In genomic region chr9:121604242-121604641, GRCh38 we compare ENCODE assay signal across 10 cellular contexts. TPM values are rescaled to one million over a fixed set of nuclear protein-coding genes. Genes with fewer than 3 reads are reported as not detected.
A peak's percentile ranks its signal among the peaks of the same experiment; 100 is the strongest.
DNase-seq lines count a peak whose midpoint lies in the region; TF ChIP-seq lines count a peak whose summit lies in the region.
"Had no signal": no experiment of that assay in that cellular context is flagged by ENCODE, and none has a peak within 500 bp of the region (broad histone marks: within the 10 kb centered on the region; RNA-seq: fewer than 3 reads in every experiment).

No MANE protein-coding gene starts in this region.

- DNase-seq in DMS153 (lab: John Stamatoyannopoulos, UW) (peak; percentile 34), cerebellum (ENCODE audit: low spot score) (peak; percentile 39), mucosa of gallbladder (ENCODE audit: low spot score) (peak; percentile 50), DMS 273 (lab: John Stamatoyannopoulos, UW; ENCODE audit: unreplicated experiment) (no peak), cerebellar cortex (ENCODE audit: low spot score) (no peak), activated gamma-delta T cell treated with Interleukin-2 at 50 U/mL for 16 hours (no peak), HPDE6-E6E7 (ENCODE audit: extremely low spot score) (no peak)
- DNase-seq: NCI-H1930 had no signal

- no peaks in the 10 kb centered on the region for H3K36me3 ChIP-seq in Loucy (ENCODE audit: insufficient read depth, low read length)

- H3K27me3 ChIP-seq in Loucy (ENCODE audit: insufficient read depth, low read length, poor library complexity, severe bottlenecking) = no peaks in the 10 kb centered on the region

- H3F3A ChIP-seq in Loucy (ENCODE audit: low read depth) = no peaks in the 10 kb centered on the region

- H4K20me1 ChIP-seq in Loucy (ENCODE audit: insufficient read depth, low read length, poor library complexity, severe bottlenecking) = no peaks in the 10 kb centered on the region

- no peaks in the 10 kb centered on the region for H3K9me2 ChIP-seq in Loucy (replicated peaks; ENCODE audit: low read depth, low read length)

- no peaks in the 10 kb centered on the region for H3K79me2 ChIP-seq in Loucy (ENCODE audit: insufficient read depth, low read length)

- H3K4me1 ChIP-seq in Loucy (ENCODE audit: insufficient read depth, low read length, poor library complexity, severe bottlenecking) = peaks cover 29% of the 10 kb centered on the region

- peak overlapping the region; percentile 55 for H3K4me2 ChIP-seq in Loucy (ENCODE audit: low read depth, low read length, poor library complexity, severe bottlenecking)

- TF ChIP-seq CTCF in Loucy (conservative IDR thresholded peaks at IDR 0.05; ENCODE audit: low read length) = no peak

- H2AFZ ChIP-seq in Loucy (ENCODE audit: low read length) = peak overlapping the region; percentile 15

- H3K9me3 ChIP-seq in Loucy (ENCODE audit: insufficient read depth, low read depth, low read length) = no peaks in the 10 kb centered on the region

- peak overlapping the region; percentile 30 for H3K9ac ChIP-seq in Loucy (ENCODE audit: low read depth, low read length, poor library complexity, severe bottlenecking)

- H3K4me3 ChIP-seq in Loucy (ENCODE audit: low read length, poor library complexity, severe bottlenecking) = peak overlapping the region; percentile 28
- H3K4me3 ChIP-seq: coronary artery had no signal

RNA-seq across cellular contexts. Expression of gene DAB2IP, which starts 47.2 kb away (rescaled TPM):
- total RNA-seq in cerebellum = 17.1 TPM
- total RNA-seq in mucosa of gallbladder = 114 TPM

Comparison
In these comparisons a context has a peak if more than half of its experiments do, and no peak if none do; other contexts are left out.
1. DNase-seq: peak in DMS153 (single experiment), cerebellum (single experiment) and mucosa of gallbladder (single experiment); none in DMS 273 (single experiment), cerebellar cortex (single experiment), activated gamma-delta T cell treated with Interleukin-2 at 50 U/mL for 16 hours (single experiment) and HPDE6-E6E7 (single experiment).